1 cellular context compared by ENCODE assay signal in the genomic region with DNA sequence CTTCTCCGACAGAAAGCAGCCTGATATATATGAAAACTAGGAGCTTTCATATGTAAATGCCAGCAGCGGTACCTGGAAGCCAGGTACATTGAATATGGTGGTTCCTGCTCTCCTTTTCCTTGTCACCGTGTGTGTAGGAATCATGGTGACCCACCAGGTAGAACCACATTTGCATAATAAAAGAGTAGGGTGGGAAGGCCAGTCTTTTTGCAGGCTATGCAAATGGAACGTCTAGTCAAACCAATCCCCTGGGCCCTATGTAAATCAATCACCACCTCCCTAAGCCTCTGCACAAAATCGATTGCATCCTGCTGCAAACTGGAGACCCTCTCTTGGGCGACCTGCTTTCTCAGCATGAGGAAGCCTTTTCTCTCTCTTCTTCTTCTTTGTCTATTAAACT.
TF ChIP-seq lines count a peak whose summit lies in the region.

No MANE protein-coding gene starts in this region.

TF ChIP-seq in H1, 55 proteins besides CTCF, POLR2A, EP300 and RAD21 (continued from another document):
- TF ChIP-seq RNF2 (IDR thresholded peaks at IDR 0.05; ENCODE audit: borderline replicate concordance, low read depth, low read length, missing control alignments, poor library complexity, severe bottlenecking) (no peak), RFX5 (IDR thresholded peaks at IDR 0.05; ENCODE audit: borderline replicate concordance, low read depth, low read length) (no peak), SIX5 (IDR thresholded peaks at IDR 0.05; ENCODE audit: low read depth, low read length) (no peak), HDAC6 (IDR thresholded peaks at IDR 0.05; ENCODE audit: low read depth, low read length) (no peak), RXRA (IDR thresholded peaks at IDR 0.05; ENCODE audit: insufficient read depth, low read depth, low read length) (no peak), CBX5 (IDR thresholded peaks at IDR 0.05; ENCODE audit: low read depth, low read length) (no peak)
TF ChIP-seq in H1: peak in this region for 0.
